In the genomic region with DNA sequence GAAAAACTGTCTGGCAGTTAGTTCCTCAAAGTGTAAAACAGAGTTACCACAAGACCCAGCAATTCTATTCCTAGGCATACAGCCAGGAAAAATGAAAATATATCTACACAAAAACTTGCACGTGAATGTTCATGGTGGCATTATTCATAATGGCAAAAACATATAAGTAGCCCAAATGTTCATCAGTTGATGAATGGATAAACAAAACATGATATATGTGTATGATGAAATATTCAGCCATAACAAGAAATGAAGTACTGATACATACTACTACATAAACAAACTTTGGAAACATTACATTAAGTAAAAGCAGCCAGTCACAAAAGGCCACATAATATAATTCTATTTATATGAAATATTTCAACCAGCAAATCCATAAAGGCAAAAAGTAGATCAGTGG, we compare ENCODE assay signal across 19 cellular contexts.
"Had no signal": no experiment of that assay in that cellular context is flagged by ENCODE, and none has a peak within 500 bp of the region (broad histone marks: within the 10 kb centered on the region; RNA-seq: fewer than 3 reads in every experiment).

No MANE protein-coding gene starts in this region.

- ATAC-seq: activated CD4-positive, alpha-beta T cell treated with anti-CD3 and anti-CD28 coated beads for 36 hours; activated T-cell treated with anti-CD3 and anti-CD28 coated beads, Interleukin-2, amount 50 U/mL, for 4 hours; left lobe of liver; natural killer cell; stimulated activated effector memory CD8-positive, alpha-beta T cell treated with anti-CD3 and anti-CD28 coated beads, Interleukin-12 subunit alpha, Interleukin-12 subunit beta, amount 100 ng/mL, for 72 hours; T-cell had no signal

- H3K4me3 Mint-ChIP-seq: activated CD4-positive, alpha-beta memory T cell treated with anti-CD3 and anti-CD28 coated beads, Interleukin-2, amount 10 ng/mL, durations not matched to agents 7 days and 5 days; activated CD4-positive, alpha-beta T cell treated with anti-CD3 and anti-CD28 coated beads for 36 hours; activated naive CD8-positive, alpha-beta T cell; activated T-cell treated with anti-CD3 and anti-CD28 coated beads, Interleukin-2, amount 50 U/mL, for 4 hours; central memory CD8-positive, alpha-beta T cell; natural killer cell; stimulated activated effector memory CD8-positive, alpha-beta T cell treated with anti-CD3 and anti-CD28 coated beads, Interleukin-12 subunit alpha, Interleukin-12 subunit beta, amount 100 ng/mL, for 72 hours; T-cell had no signal

- H3K4me3 ChIP-seq: thoracic aorta had no signal

- H3K27me3 ChIP-seq: brain microvascular endothelial cell had no signal

- H3K4me1 Mint-ChIP-seq: activated CD4-positive, alpha-beta memory T cell treated with anti-CD3 and anti-CD28 coated beads, Interleukin-2, amount 10 ng/mL, durations not matched to agents 7 days and 5 days; activated CD4-positive, alpha-beta T cell treated with anti-CD3 and anti-CD28 coated beads for 36 hours; stimulated activated effector memory CD8-positive, alpha-beta T cell treated with anti-CD3 and anti-CD28 coated beads, Interleukin-12 subunit alpha, Interleukin-12 subunit beta, amount 100 ng/mL, for 72 hours had no signal

- H3K36me3 ChIP-seq: brain microvascular endothelial cell, thoracic aorta had no signal

- H3K27ac Mint-ChIP-seq: activated CD4-positive, alpha-beta memory T cell treated with anti-CD3 and anti-CD28 coated beads, Interleukin-2, amount 10 ng/mL, durations not matched to agents 7 days and 5 days; activated CD4-positive, alpha-beta T cell treated with anti-CD3 and anti-CD28 coated beads for 36 hours; activated naive CD8-positive, alpha-beta T cell; natural killer cell; stimulated activated effector memory CD8-positive, alpha-beta T cell treated with anti-CD3 and anti-CD28 coated beads, Interleukin-12 subunit alpha, Interleukin-12 subunit beta, amount 100 ng/mL, for 72 hours; T-cell had no signal

- H3K27me3 Mint-ChIP-seq: activated CD4-positive, alpha-beta memory T cell treated with anti-CD3 and anti-CD28 coated beads, Interleukin-2, amount 10 ng/mL, durations not matched to agents 7 days and 5 days; activated CD4-positive, alpha-beta T cell treated with anti-CD3 and anti-CD28 coated beads for 36 hours; activated naive CD8-positive, alpha-beta T cell; central memory CD8-positive, alpha-beta T cell; T-cell had no signal

- H3K9me3 Mint-ChIP-seq: activated CD4-positive, alpha-beta memory T cell treated with anti-CD3 and anti-CD28 coated beads, Interleukin-2, amount 10 ng/mL, durations not matched to agents 7 days and 5 days; activated T-cell treated with anti-CD3 and anti-CD28 coated beads, Interleukin-2, amount 50 U/mL, for 4 hours; central memory CD8-positive, alpha-beta T cell; natural killer cell; stimulated activated effector memory CD8-positive, alpha-beta T cell treated with anti-CD3 and anti-CD28 coated beads, Interleukin-12 subunit alpha, Interleukin-12 subunit beta, amount 100 ng/mL, for 72 hours had no signal

- H3K9me3 ChIP-seq: thoracic aorta had no signal

- DNase-seq: activated CD4-positive, alpha-beta memory T cell treated with anti-CD3 and anti-CD28 coated beads, Interleukin-2, amount 10 ng/mL, durations not matched to agents 7 days and 5 days; activated CD4-positive, alpha-beta T cell treated with anti-CD3 and anti-CD28 coated beads for 36 hours; activated gamma-delta T cell treated with Interleukin-2 at 50 U/mL for 16 hours; activated T-cell treated with anti-CD3 and anti-CD28 coated beads, Interleukin-2, amount 50 U/mL, for 4 hours; brain microvascular endothelial cell; dermis blood vessel endothelial cell; hippocampal formation; mammary epithelial cell; natural killer cell; posterior cingulate gyrus; retina; T-cell; T-helper 9 cell had no signal

- H3K27ac ChIP-seq: brain microvascular endothelial cell, epithelial cell of prostate, thoracic aorta had no signal
